In the genomic region with DNA sequence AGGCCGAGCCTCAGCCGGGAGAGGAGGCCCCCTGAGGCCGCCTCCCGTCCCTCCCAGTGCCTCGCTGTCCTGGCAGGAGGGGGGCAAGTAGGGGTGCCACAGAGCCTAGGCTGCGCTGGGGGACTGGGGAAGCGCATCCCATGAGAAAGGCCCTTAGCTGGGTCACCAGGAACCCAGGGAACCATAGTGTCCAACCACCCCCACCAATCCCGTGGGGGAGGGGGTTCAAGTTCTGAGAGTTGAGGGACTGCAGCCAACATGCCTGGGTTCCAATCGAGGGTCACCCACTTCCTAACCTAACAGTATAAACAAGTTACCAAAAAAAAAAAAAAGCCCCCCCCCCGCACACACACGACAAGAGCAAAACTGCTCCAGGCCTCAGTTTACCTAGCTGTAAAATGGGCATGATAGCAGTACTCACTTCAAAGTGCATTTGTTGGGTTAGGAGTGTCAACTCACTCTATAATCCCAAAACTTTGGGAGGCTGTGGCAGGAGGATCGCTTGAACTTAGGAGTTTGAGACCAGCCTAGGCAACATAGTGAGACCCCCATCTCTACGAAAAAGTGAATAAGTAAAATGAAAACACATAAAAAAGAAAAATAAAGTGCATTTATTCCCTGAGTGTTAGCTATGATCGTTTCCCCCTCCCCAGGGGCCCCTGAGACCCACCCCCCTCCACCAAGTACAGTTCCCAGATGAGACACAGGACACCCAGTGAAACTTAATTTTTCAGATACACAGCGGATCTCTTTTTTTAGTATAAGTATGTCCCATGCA, we compare ENCODE assay signal across 8 cellular contexts. TPM values are rescaled to one million over a fixed set of nuclear protein-coding genes. Genes with fewer than 3 reads are reported as not detected.
DNase-seq lines count a peak whose midpoint lies in the region; ATAC-seq, FAIRE-seq and TF ChIP-seq lines count a peak whose summit lies in the region.

No MANE protein-coding gene starts in this region.

- DNase-seq in activated CD4-positive, alpha-beta T cell treated with anti-CD3 and anti-CD28 coated beads, Interleukin-2, amount 10 ng/mL, durations not matched to agents 7 days and 5 days: no peak
- no peak for DNase-seq in activated CD4-positive, alpha-beta T cell treated with anti-CD3 and anti-CD28 coated beads for 4 hours
- DNase-seq in ascending aorta (ENCODE audit: low spot score in 2 of 2) (no peak), HepG2 (ENCODE audit: low spot score) (no peak), thoracic aorta (ENCODE audit: low spot score) (no peak), activated gamma-delta T cell treated with Interleukin-2 at 50 U/mL for 16 hours (no peak), SHP77 (lab: John Stamatoyannopoulos, UW) (no peak)
- DNase-seq in stimulated activated CD4-positive, alpha-beta T cell treated with anti-CD3 and anti-CD28 coated beads, Interleukin-12 subunit alpha, Interleukin-12 subunit beta, amount 100 ng/mL, for 4 hours: no peak

- TF ChIP-seq EP300 in HepG2 (IDR thresholded peaks at IDR 0.05; ENCODE audit: low read depth in 2 of 2, low read length in 2 of 2): no peak
- no peak for TF ChIP-seq EP300 in HepG2 (CRISPR knock-in tag; IDR thresholded peaks at IDR 0.05; ENCODE audit: borderline replicate concordance)

- 51% methylated on average over 7 of the region's 15 CpGs for WGBS in HepG2 (ENCODE audit: low lambda C conversion rate)

- peaks cover 52% of the 10 kb centered on the region for H3K4me1 Mint-ChIP-seq in activated CD4-positive, alpha-beta T cell treated with anti-CD3 and anti-CD28 coated beads, Interleukin-2, amount 10 ng/mL, durations not matched to agents 7 days and 5 days

- H3K9me3 Mint-ChIP-seq in activated CD4-positive, alpha-beta T cell treated with anti-CD3 and anti-CD28 coated beads, Interleukin-2, amount 10 ng/mL, durations not matched to agents 7 days and 5 days: no peaks in the 10 kb centered on the region

- H3K4me1 ChIP-seq in ascending aorta (peaks cover 18 to 71% of the 10 kb centered on the region in 2 donors), HepG2 (ENCODE audit: insufficient read depth, low read length) (peaks cover 92% of the 10 kb centered on the region), thoracic aorta (ENCODE audit: control insufficient read depth in 1 of 2, low read depth in 2 of 2) (peaks cover 49 to 78% of the 10 kb centered on the region in 2 donors)

- H3K27me3 ChIP-seq in ascending aorta: no peaks in the 10 kb centered on the region
- H3K27me3 ChIP-seq in HepG2 (ENCODE audit: control insufficient read depth in 1 of 2, insufficient read depth in 2 of 2, low read length in 2 of 2): no peaks in the 10 kb centered on the region; a peak in 1 of 5 replicates
- H3K27me3 ChIP-seq in thoracic aorta (replicated peaks; ENCODE audit: insufficient read depth): no peaks in the 10 kb centered on the region

- ATAC-seq in HepG2 (no peak), thoracic aorta (ENCODE audit: insufficient number of reproducible peaks, low FRiP score, low read depth) (no peak)

- H3K27ac ChIP-seq in ascending aorta (peak overlapping the region; percentile 99 to 100), HepG2 (ENCODE audit: extremely low read length, insufficient read depth, low read length) (peak overlapping the region; percentile 99), thoracic aorta (peak overlapping the region; percentile 99 to 100)

- no TSS peak for BruUV-seq in HepG2 (replicated peaks; lab: Mats Ljungman, UMichigan)

- H3K9me3 ChIP-seq in ascending aorta (no peaks in the 10 kb centered on the region), HepG2 (ENCODE audit: low read length) (no peaks in the 10 kb centered on the region), thoracic aorta (no peaks in the 10 kb centered on the region)

- H2AFZ ChIP-seq in HepG2 (ENCODE audit: low read length): no peak overlapping the region

- TF ChIP-seq POLR2A in HepG2 (IDR thresholded peaks at IDR 0.05; ENCODE audit: insufficient read depth in 1 of 2, low read depth in 2 of 2, low read length in 2 of 2): no peak

- TF ChIP-seq CTCF in ascending aorta (IDR thresholded peaks at IDR 0.05) (no peak), HepG2 (CRISPR knock-in tag; IDR thresholded peaks at IDR 0.05) (no peak), thoracic aorta (IDR thresholded peaks at IDR 0.05) (peak; percentile 33)

- peak overlapping the region; percentile 74 for H3K27ac Mint-ChIP-seq in activated CD4-positive, alpha-beta T cell treated with anti-CD3 and anti-CD28 coated beads, Interleukin-2, amount 10 ng/mL, durations not matched to agents 7 days and 5 days

- H3K36me3 ChIP-seq in ascending aorta (no peaks in the 10 kb centered on the region), HepG2 (replicated peaks in 1 of 2; ENCODE audit: control insufficient read depth in 1 of 2, insufficient read depth in 2 of 2, low read length in 2 of 2) (no peaks in the 10 kb centered on the region), thoracic aorta (no peaks in the 10 kb centered on the region)

- FAIRE-seq in HepG2 (lab: Jason Lieb, UNC): no peak

- no peak for TF ChIP-seq RAD21 in HepG2 (CRISPR knock-in tag; IDR thresholded peaks at IDR 0.05)

- no peaks in the 10 kb centered on the region for H3K79me2 ChIP-seq in HepG2 (ENCODE audit: insufficient read depth, low read length)

- H3K36me3 Mint-ChIP-seq in activated CD4-positive, alpha-beta T cell treated with anti-CD3 and anti-CD28 coated beads, Interleukin-2, amount 10 ng/mL, durations not matched to agents 7 days and 5 days (ENCODE audit: low read depth): peaks cover 2% of the 10 kb centered on the region

- CTCF ChIA-PET in activated CD4-positive, alpha-beta T cell treated with anti-CD3 and anti-CD28 coated beads, Interleukin-2, amount 10 ng/mL, durations not matched to agents 7 days and 5 days (lab: Charles Lee): interaction anchor here (1.3 to 8.8 kb wide), 4 partner anchors 11 to 64 kb away, joined by 3 to 69 read pairs (median 6); no protein-coding TSS in a partner anchor
- CTCF ChIA-PET in HepG2 (lab: Yijun Ruan, JAX; ENCODE audit: low intra/inter-chr PET ratio, low total read pairs): no interaction called here

- H4K20me1 ChIP-seq in HepG2 (ENCODE audit: insufficient read depth, low read length): no peaks in the 10 kb centered on the region

- H3K4me3 Mint-ChIP-seq in activated CD4-positive, alpha-beta T cell treated with anti-CD3 and anti-CD28 coated beads, Interleukin-2, amount 10 ng/mL, durations not matched to agents 7 days and 5 days: no peak overlapping the region

- POLR2A ChIA-PET in activated CD4-positive, alpha-beta T cell treated with anti-CD3 and anti-CD28 coated beads, Interleukin-2, amount 10 ng/mL, durations not matched to agents 7 days and 5 days (lab: Charles Lee): interaction anchor here (1.0 kb wide), 1 partner anchor 60 kb away, joined by 3 read pairs; no protein-coding TSS in a partner anchor
- POLR2A ChIA-PET in HepG2 (lab: Yijun Ruan, JAX): interaction anchor here (1.2 to 2.7 kb wide), 5 partner anchors 10 to 64 kb away, joined by 3 to 26 read pairs (median 13); partner anchors contain the start of gene ZSWIM4

- H3K4me2 ChIP-seq in HepG2 (ENCODE audit: low read depth, low read length): peak overlapping the region; percentile 88

- in situ Hi-C loops in HepG2 (cut with HindIII; ENCODE audit: extremely low pct_ligation_motif_present, low pct_unique_long_range_greater_than_20kb): no loop called here

- H3K4me3 ChIP-seq in ascending aorta (peak overlapping the region; percentile 50 to 70), HepG2 (replicated peaks in 1 of 3; ENCODE audit: insufficient read depth in 1 of 3, low read depth in 2 of 3, low read length in 3 of 3) (peak overlapping the region; percentile 53 to 70 (median 64); a peak in 5 of 6 replicates), thoracic aorta (peak overlapping the region; percentile 78)

- H3K27me3 Mint-ChIP-seq in activated CD4-positive, alpha-beta T cell treated with anti-CD3 and anti-CD28 coated beads, Interleukin-2, amount 10 ng/mL, durations not matched to agents 7 days and 5 days: no peaks in the 10 kb centered on the region

- intact Hi-C loops in ascending aorta (cut with DNase I): loop anchor here (5.0 kb wide), 1 partner anchor 696 kb away; the partner anchor contains the start of genes IER2 and STX10
- intact Hi-C loops in HepG2 (cut with micrococcal nuclease; ENCODE audit: unreplicated experiment): loop anchor here (5.0 kb wide), 1 partner anchor 696 kb away; the partner anchor contains the start of genes IER2 and STX10

- peak overlapping the region; percentile 99 for H3K9ac ChIP-seq in HepG2 (ENCODE audit: insufficient read depth, low read depth, low read length)

RNA-seq across cellular contexts. Expression of gene NANOS3, which starts 28.8 kb away (rescaled TPM):
- total RNA-seq in activated CD4-positive, alpha-beta T cell treated with anti-CD3 and anti-CD28 coated beads, Interleukin-2, amount 10 ng/mL, durations not matched to agents 7 days and 5 days: under 1 TPM in 1 of 2 experiments, not detected in 1; 0.48 TPM
- not detected for total RNA-seq in ascending aorta
- not detected in 2 replicates for total RNA-seq in HepG2 (2016; rRNA removed; fragmentation: Illumina TruSeq; extraction: Trizol)
- total RNA-seq in HepG2 (2016; cell fraction: cytosol; rRNA removed; fragmentation: Illumina TruSeq; extraction: Trizol; ENCODE audit: low read depth): not detected in 2 replicates
- not detected in 2 replicates for total RNA-seq in HepG2 (2016; cell fraction: insoluble cytoplasmic fraction; rRNA removed; fragmentation: Illumina TruSeq; extraction: Trizol)
- total RNA-seq in HepG2 (2016; cell fraction: membrane; rRNA removed; fragmentation: Illumina TruSeq; extraction: Trizol): not detected in 2 replicates
- not detected in 2 replicates for total RNA-seq in HepG2 (2016; cell fraction: nucleus; rRNA removed; fragmentation: Illumina TruSeq; extraction: Trizol)
- 0.21 TPM in 1 of 2 replicates, not detected in the other for polyA plus RNA-seq in HepG2 (2011; rRNA removed)
- not detected in 2 replicates for polyA plus RNA-seq in HepG2 (2011; cell fraction: cytosol; rRNA removed)
- 1.1 and 1.8 TPM in 2 replicates for polyA plus RNA-seq in HepG2 (2011; cell fraction: nucleus; rRNA removed)
- polyA plus RNA-seq in HepG2 (2012): 1.1 TPM in 1 of 2 replicates, not detected in the other
- polyA plus RNA-seq in HepG2 (2016; cell fraction: cytosol; fragmentation: Illumina TruSeq; extraction: Trizol; ENCODE audit: low read depth): not detected in 2 replicates
- not detected in 2 replicates for polyA plus RNA-seq in HepG2 (2016; cell fraction: insoluble cytoplasmic fraction; fragmentation: Illumina TruSeq; extraction: Trizol; ENCODE audit: low read depth)
- not detected in 2 replicates for polyA plus RNA-seq in HepG2 (2016; cell fraction: membrane; fragmentation: Illumina TruSeq; extraction: Trizol; ENCODE audit: low read depth)
- not detected in 2 replicates for polyA plus RNA-seq in HepG2 (2016; cell fraction: nucleus; fragmentation: Illumina TruSeq; extraction: Trizol; ENCODE audit: insufficient read depth, low read depth)
- not detected in 2 replicates for polyA minus RNA-seq in HepG2 (2011; rRNA and poly(A)+ RNA removed; ENCODE audit: low replicate concordance)
- polyA minus RNA-seq in HepG2 (2011; cell fraction: cytosol; rRNA and poly(A)+ RNA removed): not detected in 2 replicates
- not detected in 2 replicates for polyA minus RNA-seq in HepG2 (2011; cell fraction: nucleus; rRNA and poly(A)+ RNA removed)
- total RNA-seq in thoracic aorta: not detected

RNA-seq across cellular contexts. Expression of gene ZSWIM4, which starts 52.8 kb away (rescaled TPM):
- total RNA-seq in activated CD4-positive, alpha-beta T cell treated with anti-CD3 and anti-CD28 coated beads, Interleukin-2, amount 10 ng/mL, durations not matched to agents 7 days and 5 days: 1 to 10 TPM; 6.0 to 6.2 TPM
- total RNA-seq in ascending aorta (23.2 TPM), HepG2 (2016; rRNA removed; fragmentation: Illumina TruSeq; extraction: Trizol) (0.27 and 0.33 TPM in 2 replicates), thoracic aorta (10 to 100 TPM in 1 of 2 donors, 1 to 10 TPM in 1; 9.5 to 11.8 TPM)
- 0.10 and 0.35 TPM in 2 replicates for total RNA-seq in HepG2 (2016; cell fraction: cytosol; rRNA removed; fragmentation: Illumina TruSeq; extraction: Trizol; ENCODE audit: low read depth)
- 0.22 and 0.28 TPM in 2 replicates for total RNA-seq in HepG2 (2016; cell fraction: insoluble cytoplasmic fraction; rRNA removed; fragmentation: Illumina TruSeq; extraction: Trizol)
- 0.09 and 0.14 TPM in 2 replicates for total RNA-seq in HepG2 (2016; cell fraction: membrane; rRNA removed; fragmentation: Illumina TruSeq; extraction: Trizol)
- total RNA-seq in HepG2 (2016; cell fraction: nucleus; rRNA removed; fragmentation: Illumina TruSeq; extraction: Trizol): 0.28 and 0.37 TPM in 2 replicates
- 0.86 and 1.8 TPM in 2 replicates for polyA plus RNA-seq in HepG2 (2011; rRNA removed)
- 0.91 and 1.2 TPM in 2 replicates for polyA plus RNA-seq in HepG2 (2011; cell fraction: cytosol; rRNA removed)
- 3.4 and 3.5 TPM in 2 replicates for polyA plus RNA-seq in HepG2 (2011; cell fraction: nucleus; rRNA removed)
- polyA plus RNA-seq in HepG2 (2012): 1.5 and 2.1 TPM in 2 replicates
- polyA plus RNA-seq in HepG2 (2016; cell fraction: cytosol; fragmentation: Illumina TruSeq; extraction: Trizol; ENCODE audit: low read depth): 0.02 TPM in 1 of 2 replicates, not detected in the other
- 0.38 and 0.45 TPM in 2 replicates for polyA plus RNA-seq in HepG2 (2016; cell fraction: insoluble cytoplasmic fraction; fragmentation: Illumina TruSeq; extraction: Trizol; ENCODE audit: low read depth)
- polyA plus RNA-seq in HepG2 (2016; cell fraction: membrane; fragmentation: Illumina TruSeq; extraction: Trizol; ENCODE audit: low read depth): 0.14 and 0.20 TPM in 2 replicates
- 0.48 and 0.55 TPM in 2 replicates for polyA plus RNA-seq in HepG2 (2016; cell fraction: nucleus; fragmentation: Illumina TruSeq; extraction: Trizol; ENCODE audit: insufficient read depth, low read depth)
- polyA minus RNA-seq in HepG2 (2011; rRNA and poly(A)+ RNA removed; ENCODE audit: low replicate concordance): 1.7 and 5.3 TPM in 2 replicates
- 2.5 and 2.7 TPM in 2 replicates for polyA minus RNA-seq in HepG2 (2011; cell fraction: cytosol; rRNA and poly(A)+ RNA removed)
- polyA minus RNA-seq in HepG2 (2011; cell fraction: nucleus; rRNA and poly(A)+ RNA removed): 2.1 and 2.4 TPM in 2 replicates

RNA-seq across cellular contexts. Expression of gene BRME1, which starts 57.8 kb away (rescaled TPM):
- total RNA-seq in activated CD4-positive, alpha-beta T cell treated with anti-CD3 and anti-CD28 coated beads, Interleukin-2, amount 10 ng/mL, durations not matched to agents 7 days and 5 days: 1 to 10 TPM; 6.3 to 8.0 TPM
- total RNA-seq in ascending aorta (not detected), HepG2 (2016; rRNA removed; fragmentation: Illumina TruSeq; extraction: Trizol) (0.84 and 1.5 TPM in 2 replicates), thoracic aorta (1 to 10 TPM in 1 of 2 donors, not detected in 1; 3.7 TPM)
- 0.35 and 0.40 TPM in 2 replicates for total RNA-seq in HepG2 (2016; cell fraction: cytosol; rRNA removed; fragmentation: Illumina TruSeq; extraction: Trizol; ENCODE audit: low read depth)
- total RNA-seq in HepG2 (2016; cell fraction: insoluble cytoplasmic fraction; rRNA removed; fragmentation: Illumina TruSeq; extraction: Trizol): 1.1 TPM in 2 replicates
- total RNA-seq in HepG2 (2016; cell fraction: membrane; rRNA removed; fragmentation: Illumina TruSeq; extraction: Trizol): 0.25 and 0.69 TPM in 2 replicates
- 1.2 and 1.3 TPM in 2 replicates for total RNA-seq in HepG2 (2016; cell fraction: nucleus; rRNA removed; fragmentation: Illumina TruSeq; extraction: Trizol)
- polyA plus RNA-seq in HepG2 (2011; rRNA removed): 0.74 and 0.91 TPM in 2 replicates
- polyA plus RNA-seq in HepG2 (2011; cell fraction: cytosol; rRNA removed): 0.55 and 0.72 TPM in 2 replicates
- 5.7 and 8.2 TPM in 2 replicates for polyA plus RNA-seq in HepG2 (2011; cell fraction: nucleus; rRNA removed)
- polyA plus RNA-seq in HepG2 (2012): 1.3 and 1.8 TPM in 2 replicates
- 0.09 TPM in 1 of 2 replicates, not detected in the other for polyA plus RNA-seq in HepG2 (2016; cell fraction: cytosol; fragmentation: Illumina TruSeq; extraction: Trizol; ENCODE audit: low read depth)
- 1.1 and 1.8 TPM in 2 replicates for polyA plus RNA-seq in HepG2 (2016; cell fraction: insoluble cytoplasmic fraction; fragmentation: Illumina TruSeq; extraction: Trizol; ENCODE audit: low read depth)
- 0.23 and 0.31 TPM in 2 replicates for polyA plus RNA-seq in HepG2 (2016; cell fraction: membrane; fragmentation: Illumina TruSeq; extraction: Trizol; ENCODE audit: low read depth)
- 5.8 and 5.9 TPM in 2 replicates for polyA plus RNA-seq in HepG2 (2016; cell fraction: nucleus; fragmentation: Illumina TruSeq; extraction: Trizol; ENCODE audit: insufficient read depth, low read depth)
- polyA minus RNA-seq in HepG2 (2011; rRNA and poly(A)+ RNA removed; ENCODE audit: low replicate concordance): 1.2 and 5.8 TPM in 2 replicates
- 1.3 TPM in 1 of 2 replicates, not detected in the other for polyA minus RNA-seq in HepG2 (2011; cell fraction: cytosol; rRNA and poly(A)+ RNA removed)
- 2.2 and 2.4 TPM in 2 replicates for polyA minus RNA-seq in HepG2 (2011; cell fraction: nucleus; rRNA and poly(A)+ RNA removed)

RNA-seq across cellular contexts. Expression of gene CC2D1A, which starts 57.9 kb away (rescaled TPM):
- 10 to 100 TPM; 36.5 to 39.3 TPM for total RNA-seq in activated CD4-positive, alpha-beta T cell treated with anti-CD3 and anti-CD28 coated beads, Interleukin-2, amount 10 ng/mL, durations not matched to agents 7 days and 5 days
- total RNA-seq in ascending aorta (128 TPM), HepG2 (2016; rRNA removed; fragmentation: Illumina TruSeq; extraction: Trizol) (6.4 and 9.7 TPM in 2 replicates), thoracic aorta (10 to 100 TPM; 29.5 to 38.7 TPM)
- total RNA-seq in HepG2 (2016; cell fraction: cytosol; rRNA removed; fragmentation: Illumina TruSeq; extraction: Trizol; ENCODE audit: low read depth): 5.0 and 5.7 TPM in 2 replicates
- total RNA-seq in HepG2 (2016; cell fraction: insoluble cytoplasmic fraction; rRNA removed; fragmentation: Illumina TruSeq; extraction: Trizol): 4.7 and 10.2 TPM in 2 replicates
- total RNA-seq in HepG2 (2016; cell fraction: membrane; rRNA removed; fragmentation: Illumina TruSeq; extraction: Trizol): 5.3 and 5.8 TPM in 2 replicates
- total RNA-seq in HepG2 (2016; cell fraction: nucleus; rRNA removed; fragmentation: Illumina TruSeq; extraction: Trizol): 9.4 and 12.9 TPM in 2 replicates
- polyA plus RNA-seq in HepG2 (2011; rRNA removed): 11.5 and 17.0 TPM in 2 replicates
- polyA plus RNA-seq in HepG2 (2011; cell fraction: cytosol; rRNA removed): 4.6 and 5.8 TPM in 2 replicates
- 100 and 116 TPM in 2 replicates for polyA plus RNA-seq in HepG2 (2011; cell fraction: nucleus; rRNA removed)
- polyA plus RNA-seq in HepG2 (2012): 16.4 and 23.4 TPM in 2 replicates
- polyA plus RNA-seq in HepG2 (2016; cell fraction: cytosol; fragmentation: Illumina TruSeq; extraction: Trizol; ENCODE audit: low read depth): 1.2 and 1.8 TPM in 2 replicates
- polyA plus RNA-seq in HepG2 (2016; cell fraction: insoluble cytoplasmic fraction; fragmentation: Illumina TruSeq; extraction: Trizol; ENCODE audit: low read depth): 9.0 and 11.9 TPM in 2 replicates
- polyA plus RNA-seq in HepG2 (2016; cell fraction: membrane; fragmentation: Illumina TruSeq; extraction: Trizol; ENCODE audit: low read depth): 2.8 and 3.2 TPM in 2 replicates
- polyA plus RNA-seq in HepG2 (2016; cell fraction: nucleus; fragmentation: Illumina TruSeq; extraction: Trizol; ENCODE audit: insufficient read depth, low read depth): 55.9 and 56.2 TPM in 2 replicates
- polyA minus RNA-seq in HepG2 (2011; rRNA and poly(A)+ RNA removed; ENCODE audit: low replicate concordance): 13.2 and 19.3 TPM in 2 replicates
- polyA minus RNA-seq in HepG2 (2011; cell fraction: cytosol; rRNA and poly(A)+ RNA removed): 4.7 and 6.5 TPM in 2 replicates
- polyA minus RNA-seq in HepG2 (2011; cell fraction: nucleus; rRNA and poly(A)+ RNA removed): 20.1 and 21.6 TPM in 2 replicates
